13 cellular contexts compared by ENCODE assay signal in genomic region chr9:107734231-107735014, GRCh38.
DNase-seq lines count a peak whose midpoint lies in the region; ATAC-seq and TF ChIP-seq lines count a peak whose summit lies in the region.
"Had no signal": no experiment of that assay in that cellular context is flagged by ENCODE, and none has a peak within 500 bp of the region (broad histone marks: within the 10 kb centered on the region; RNA-seq: fewer than 3 reads in every experiment).

No MANE protein-coding gene starts in this region.

- intact Hi-C loops in adrenal gland (cut with DNase I), result loop anchor here in 1 of 2 donors (10.0 kb wide), 1 partner anchor 90 kb away; no protein-coding TSS in a partner anchor

- no peaks in the 10 kb centered on the region for H3K36me3 ChIP-seq in adrenal gland (replicated peaks in 1 of 2)

- H3K9me3 ChIP-seq in adrenal gland (replicated peaks in 1 of 3), result no peaks in the 10 kb centered on the region

- DNase-seq in Daoy (ENCODE audit: low read depth) (peak; percentile 42), adrenal gland (peak in 6 of 7 donors; percentile 50 to 72 (median 62)), fibroblast of villous mesenchyme (ENCODE audit: low read depth) (peak; percentile 96), skeletal muscle cell (ENCODE audit: low read depth) (peak; percentile 78), retina (no peak)
- DNase-seq in activated T-cell treated with anti-CD3 and anti-CD28 coated beads, Interleukin-2, amount 50 U/mL, for 1 hour, result no peak
- DNase-seq: activated B cell treated with CpG ODN at 0.5 μM for 24 hours; activated T-cell treated with anti-CD3 and anti-CD28 coated beads, Interleukin-2, amount 50 U/mL, for 72 hours; CD8-positive, alpha-beta T cell; NCI-H2029; stimulated activated CD4-positive, alpha-beta T cell treated with anti-CD3 and anti-CD28 coated beads, Interleukin-2, amount 100 ng/mL, for 48 hours had no signal

- peak in 1 of 2 donors; percentile 27 for TF ChIP-seq POLR2A in adrenal gland (IDR thresholded peaks at IDR 0.05)

- peaks cover 45 to 48% of the 10 kb centered on the region in 2 donors for H3K4me1 ChIP-seq in adrenal gland (replicated peaks in 1 of 2)

- H3K27me3 ChIP-seq in adrenal gland, result no peaks in the 10 kb centered on the region

- H3K27ac ChIP-seq in adrenal gland, result peak overlapping the region; percentile 78 to 96 (median 89)

- ATAC-seq in HG03378 (IDR thresholded peaks at IDR 0.05; ENCODE audit: unreplicated experiment), result no peak
- ATAC-seq in HG03039 (IDR thresholded peaks at IDR 0.05; ENCODE audit: unreplicated experiment), result no peak
- ATAC-seq: activated T-cell treated with anti-CD3 and anti-CD28 coated beads, Interleukin-2, amount 50 U/mL, for 72 hours; CD8-positive, alpha-beta T cell had no signal

- TF ChIP-seq CTCF in adrenal gland (IDR thresholded peaks at IDR 0.05) (no peak), fibroblast of villous mesenchyme (IDR thresholded peaks at IDR 0.05; ENCODE audit: insufficient read depth, low read depth, low read length) (no peak)

- 52 to 59% (median 55%) methylated on average over 10 of the region's 10 CpGs for WGBS in adrenal gland, 4 donors

- H3K4me3 ChIP-seq in adrenal gland (no peak overlapping the region), fibroblast of villous mesenchyme (ENCODE audit: low read depth, low read length) (no peak overlapping the region), skeletal muscle cell (ENCODE audit: low read depth, low read length) (no peak overlapping the region)

Comparison
In these comparisons a context has a peak if more than half of its experiments do, and no peak if none do; other contexts are left out.
1. DNase-seq: peak in Daoy (single experiment), adrenal gland (6 of 7), fibroblast of villous mesenchyme (single experiment) and skeletal muscle cell (single experiment); none in activated T-cell treated with anti-CD3 and anti-CD28 coated beads, Interleukin-2, amount 50 U/mL, for 1 hour (single experiment) and retina (single experiment).